ENCODE assay signal across 16 cellular contexts in genomic region chrX:23804578-23804977, GRCh38. TPM values are rescaled to one million over a fixed set of nuclear protein-coding genes. Genes with fewer than 3 reads are reported as not detected.
DNase-seq lines count a peak whose midpoint lies in the region; ATAC-seq, FAIRE-seq and TF ChIP-seq lines count a peak whose summit lies in the region.
"Had no signal": no experiment of that assay in that cellular context is flagged by ENCODE, and none has a peak within 500 bp of the region (broad histone marks: within the 10 kb centered on the region; RNA-seq: fewer than 3 reads in every experiment).

No MANE protein-coding gene starts in this region.

- H3K36me3 Mint-ChIP-seq in Calu3 (ENCODE audit: insufficient read depth, unreplicated experiment) (peaks cover 31% of the 10 kb centered on the region), endodermal cell (ENCODE audit: low read depth) (no peaks in the 10 kb centered on the region)
- H3K36me3 Mint-ChIP-seq: IgD-negative memory B cell had no signal

- peaks cover 49% of the 10 kb centered on the region for H3K4me1 ChIP-seq in SJSA1 (replicated peaks)
- H3K4me1 ChIP-seq in esophagus squamous epithelium = peaks cover 0 to 50% (median 3%) of the 10 kb centered on the region in 3 donors
- H3K4me1 ChIP-seq in pancreas = peaks cover 0 to 4% (median 0%) of the 10 kb centered on the region in 3 donors
- H3K4me1 ChIP-seq in endodermal cell (ENCODE audit: control insufficient read depth, insufficient read depth, low read length) = no peaks in the 10 kb centered on the region

- DNase-seq in Calu3 (no peak), SJSA1 (ENCODE audit: low read depth in 1 of 2, low spot score in 2 of 2) (no peak), esophagus squamous epithelium (lab: John Stamatoyannopoulos, UW) (no peak), pancreas (no peak), endodermal cell (no peak), NCI-H524 treated with DMSO at 0.1 percent for 48 hours (lab: John Stamatoyannopoulos, UW) (no peak)
- DNase-seq in activated CD8-positive, alpha-beta memory T cell treated with anti-CD3 and anti-CD28 coated beads, Interleukin-2, amount 50 U/mL, for 4 hours = no peak
- DNase-seq: activated naive CD4-positive, alpha-beta T cell treated with anti-CD3 and anti-CD28 coated beads, Interleukin-2, amount 50 U/mL, for 16 hours; NCI-H1105; stimulated activated naive CD8-positive, alpha-beta T cell treated with anti-CD3 and anti-CD28 coated beads, Interleukin-15, Interleukin-2, amounts not matched to agents 100 U/mL and 50 U/mL, for 24 hours; T-helper 1 cell had no signal

- no peak overlapping the region for H3K4me3 ChIP-seq in SJSA1
- H3K4me3 ChIP-seq in esophagus squamous epithelium = no peak overlapping the region
- no peak overlapping the region for H3K4me3 ChIP-seq in pancreas
- no peak overlapping the region for H3K4me3 ChIP-seq in endodermal cell (ENCODE audit: low read length)

- no peaks in the 10 kb centered on the region for H3K9me3 Mint-ChIP-seq in Calu3 (ENCODE audit: low read depth, unreplicated experiment)
- H3K9me3 Mint-ChIP-seq in endodermal cell = no peaks in the 10 kb centered on the region
- H3K9me3 Mint-ChIP-seq: central memory CD8-positive, alpha-beta T cell; IgD-negative memory B cell; neural crest cell had no signal

- H3K27me3 Mint-ChIP-seq in Calu3 (ENCODE audit: unreplicated experiment) (no peaks in the 10 kb centered on the region), endodermal cell (ENCODE audit: insufficient read depth) (no peaks in the 10 kb centered on the region)
- H3K27me3 Mint-ChIP-seq: central memory CD8-positive, alpha-beta T cell had no signal

- H3K27ac Mint-ChIP-seq in Calu3 (ENCODE audit: unreplicated experiment) (peak overlapping the region; percentile 99), endodermal cell (no peak overlapping the region)

- no peak overlapping the region for H3K9ac ChIP-seq in endodermal cell (ENCODE audit: extremely low read depth, low read length, poor library complexity, severe bottlenecking)

- peaks cover 37% of the 10 kb centered on the region for H3K4me1 Mint-ChIP-seq in Calu3 (ENCODE audit: low read depth, unreplicated experiment)
- peaks cover 12% of the 10 kb centered on the region for H3K4me1 Mint-ChIP-seq in endodermal cell
- H3K4me1 Mint-ChIP-seq: central memory CD8-positive, alpha-beta T cell had no signal

- no peaks in the 10 kb centered on the region for H3K36me3 ChIP-seq in SJSA1
- no peaks in the 10 kb centered on the region for H3K36me3 ChIP-seq in esophagus squamous epithelium
- no peaks in the 10 kb centered on the region for H3K36me3 ChIP-seq in pancreas
- H3K36me3 ChIP-seq in endodermal cell (ENCODE audit: control insufficient read depth, insufficient read depth, low read length) = no peaks in the 10 kb centered on the region

- H3K27ac ChIP-seq in SJSA1 = peak overlapping the region; percentile 88
- H3K27ac ChIP-seq in esophagus squamous epithelium = peak overlapping the region; percentile 69 to 80 (median 72)
- peak overlapping the region; percentile 13 to 81 (median 52) for H3K27ac ChIP-seq in pancreas
- H3K27ac ChIP-seq in endodermal cell (ENCODE audit: low read depth, low read length) = no peak overlapping the region

- CTCF ChIA-PET in Calu3 (lab: Charles Lee) = interaction anchor here (1.5 kb wide), 1 partner anchor 97 kb away, joined by 8 read pairs; no protein-coding TSS in a partner anchor

- TF ChIP-seq CTCF in Calu3 (IDR thresholded peaks at IDR 0.05; ENCODE audit: unreplicated experiment) (no peak), esophagus squamous epithelium (IDR thresholded peaks at IDR 0.05) (no peak), pancreas (IDR thresholded peaks at IDR 0.05) (no peak), endodermal cell (conservative IDR thresholded peaks at IDR 0.05) (no peak)

- H3K4me3 Mint-ChIP-seq in Calu3 (ENCODE audit: low read depth, unreplicated experiment) (peak overlapping the region; percentile 57), endodermal cell (no peak overlapping the region)
- H3K4me3 Mint-ChIP-seq: central memory CD8-positive, alpha-beta T cell; IgD-negative memory B cell; neural crest cell had no signal

- H3K27me3 ChIP-seq in SJSA1 (replicated peaks) = no peaks in the 10 kb centered on the region
- no peaks in the 10 kb centered on the region for H3K27me3 ChIP-seq in esophagus squamous epithelium
- H3K27me3 ChIP-seq in pancreas = no peaks in the 10 kb centered on the region
- no peaks in the 10 kb centered on the region for H3K27me3 ChIP-seq in endodermal cell (ENCODE audit: control insufficient read depth, insufficient read depth, low read length, poor library complexity, severe bottlenecking)

- FAIRE-seq in pancreas (lab: Jason Lieb, UNC) = no peak

- ATAC-seq in pancreas (no peak), HG02798 (IDR thresholded peaks at IDR 0.05; ENCODE audit: poor library complexity, unreplicated experiment) (no peak)
- ATAC-seq: activated CD4-positive, CD25-positive, alpha-beta regulatory T cell treated with anti-CD3 and anti-CD28 coated beads, Interleukin-2, amount 50 U/mL, for 24 hours; stimulated activated naive CD8-positive, alpha-beta T cell treated with anti-CD3 and anti-CD28 coated beads, Interleukin-15, Interleukin-2, amounts not matched to agents 100 U/mL and 50 U/mL, for 24 hours had no signal

- TF ChIP-seq POLR2A in esophagus squamous epithelium (IDR thresholded peaks at IDR 0.05) = no peak

- intact Hi-C loops in Calu3 (cut with micrococcal nuclease; ENCODE audit: unreplicated experiment) = loop anchor here (2.0 kb wide), 1 partner anchor 16 kb away; no protein-coding TSS in a partner anchor
- intact Hi-C loops in esophagus squamous epithelium (cut with DNase I) = no loop called here
- intact Hi-C loops in pancreas (cut with DNase I) = no loop called here

- no peaks in the 10 kb centered on the region for H3K9me3 ChIP-seq in SJSA1 (replicated peaks)
- H3K9me3 ChIP-seq in esophagus squamous epithelium = no peaks in the 10 kb centered on the region
- H3K9me3 ChIP-seq in pancreas = no peaks in the 10 kb centered on the region
- no peaks in the 10 kb centered on the region for H3K9me3 ChIP-seq in endodermal cell (ENCODE audit: control insufficient read depth, low read length)

- BruUV-seq in Calu3 (replicated peaks; lab: Mats Ljungman, UMichigan) = TSS peak; percentile 43

- 51 to 67% methylated on average over 2 to 3 of the region's 3 CpGs for WGBS in esophagus squamous epithelium, 2 donors
- WGBS in pancreas, 2 donors = 84 to 91% methylated on average over 3 of the region's 3 CpGs
- 93 to 94% methylated on average over 2 to 3 of the region's 3 CpGs for WGBS in endodermal cell (ENCODE audit: insufficient coverage in 1 of 2, insufficient read length in 1 of 2), 2 experiments

RNA-seq across cellular contexts. Expression of gene SAT1, which starts 21.6 kb away (rescaled TPM):
- total RNA-seq in Calu3 (2022) (419 and 426 TPM in 2 replicates), esophagus squamous epithelium (100 to 1,000 TPM; 287 to 793 (median 450) TPM), pancreas (100 to 1,000 TPM in 2 of 6 donors, 10 to 100 TPM in 4; 51.1 to 376 (median 71.6) TPM), endodermal cell (100 to 1,000 TPM in 1 of 2 donors, 10 to 100 TPM in 1; 63.4 to 118 TPM)
- total RNA-seq in SJSA1 (2014; rRNA removed; shearing (Covaris generic)) = 60.2 and 114 TPM in 2 replicates
- 100 to 1,000 TPM; 220 to 326 TPM for polyA plus RNA-seq in pancreas
- polyA plus RNA-seq in endodermal cell (2013, experiment 1 of 2) = 72.8 TPM
- polyA plus RNA-seq in endodermal cell (2013, experiment 2 of 2) = 67.6 TPM
